19 cellular contexts compared by ENCODE assay signal in genomic region chr4:11467931-11468330, GRCh38. TPM values are rescaled to one million over a fixed set of nuclear protein-coding genes. Genes with fewer than 3 reads are reported as not detected.
DNase-seq lines count a peak whose midpoint lies in the region; ATAC-seq and TF ChIP-seq lines count a peak whose summit lies in the region.
"Had no signal": no experiment of that assay in that cellular context is flagged by ENCODE, and none has a peak within 500 bp of the region (broad histone marks: within the 10 kb centered on the region; RNA-seq: fewer than 3 reads in every experiment).

No MANE protein-coding gene starts in this region.

- H3K36me3 ChIP-seq in gastrocnemius medialis, result no peaks in the 10 kb centered on the region

- no peak overlapping the region for H3K27ac Mint-ChIP-seq in activated naive CD4-positive, alpha-beta T cell treated with anti-CD3 and anti-CD28 coated beads, Interleukin-2, amount 10 ng/mL, durations not matched to agents 7 days and 5 days
- H3K27ac Mint-ChIP-seq: HFFc6; T-helper 2 cell treated with Interferon-gamma antibody and Interleukin-4, amounts not matched to agents 5 μg/mL and 100 μg/mL, for 36 hours had no signal

- H3K9me3 ChIP-seq in gastrocnemius medialis, result no peaks in the 10 kb centered on the region

- in situ Hi-C loops in gastrocnemius medialis (cut with MboI; ENCODE audit: low sequenced_read_pairs in 4 of 4), result no loop called here

- TF ChIP-seq POLR2A in gastrocnemius medialis (IDR thresholded peaks at IDR 0.05), result no peak

- H3K27me3 ChIP-seq in gastrocnemius medialis, result no peaks in the 10 kb centered on the region

- TF ChIP-seq CTCF in gastrocnemius medialis (IDR thresholded peaks at IDR 0.05 in 4 of 5, conservative IDR thresholded peaks at IDR 0.05 in 1 of 5), result no peak

- no peak overlapping the region for H3K27ac ChIP-seq in gastrocnemius medialis
- H3K27ac ChIP-seq: C4-2B, KMS-11, SK-N-MC had no signal

- CTCF ChIA-PET in activated naive CD4-positive, alpha-beta T cell treated with anti-CD3 and anti-CD28 coated beads, Interleukin-2, amount 10 ng/mL, durations not matched to agents 7 days and 5 days (lab: Charles Lee), result no interaction called here

- H3K27me3 Mint-ChIP-seq in activated naive CD4-positive, alpha-beta T cell treated with anti-CD3 and anti-CD28 coated beads, Interleukin-2, amount 10 ng/mL, durations not matched to agents 7 days and 5 days, result peaks cover 7% of the 10 kb centered on the region

- H3K4me1 ChIP-seq in gastrocnemius medialis, result no peaks in the 10 kb centered on the region

- peak; percentile 8 for DNase-seq in stimulated activated CD4-positive, alpha-beta T cell treated with anti-CD3 and anti-CD28 coated beads, Interleukin-4, amount 100 ng/mL, for 1 hour
- DNase-seq in stimulated activated CD4-positive, alpha-beta T cell treated with anti-CD3 and anti-CD28 coated beads, Interleukin-12 subunit alpha, Interleukin-12 subunit beta, amount 100 ng/mL, for 4 hours, result no peak
- DNase-seq in RPMI8226, result peak; percentile 11
- no peak for DNase-seq in activated naive CD4-positive, alpha-beta T cell treated with anti-CD3 and anti-CD28 coated beads, Interleukin-2, amount 10 ng/mL, durations not matched to agents 7 days and 5 days
- DNase-seq in gastrocnemius medialis, result no peak
- no peak for DNase-seq in GM19238 (ENCODE audit: insufficient read length, low spot score)
- DNase-seq: ACHN, HFFc6, NCI-H1436 treated with DMSO at 0.1 percent for 48 hours, NCI-H2081 treated with DMSO at 0.1 percent for 48 hours, NCI-H2227 treated with DMSO at 0.1 percent for 48 hours, NCI-H526, OCI-M1, SHP77 had no signal

- peaks cover 2% of the 10 kb centered on the region for H3K36me3 Mint-ChIP-seq in activated naive CD4-positive, alpha-beta T cell treated with anti-CD3 and anti-CD28 coated beads, Interleukin-2, amount 10 ng/mL, durations not matched to agents 7 days and 5 days

- H3K9me3 Mint-ChIP-seq in activated naive CD4-positive, alpha-beta T cell treated with anti-CD3 and anti-CD28 coated beads, Interleukin-2, amount 10 ng/mL, durations not matched to agents 7 days and 5 days, result peaks cover 2% of the 10 kb centered on the region

- H3K4me1 Mint-ChIP-seq in activated naive CD4-positive, alpha-beta T cell treated with anti-CD3 and anti-CD28 coated beads, Interleukin-2, amount 10 ng/mL, durations not matched to agents 7 days and 5 days, result peaks cover 46% of the 10 kb centered on the region

- intact Hi-C loops in gastrocnemius medialis (cut with DNase I; ENCODE audit: low total_unique reads), result no loop called here

- H3K4me3 Mint-ChIP-seq in activated naive CD4-positive, alpha-beta T cell treated with anti-CD3 and anti-CD28 coated beads, Interleukin-2, amount 10 ng/mL, durations not matched to agents 7 days and 5 days, result no peak overlapping the region
- H3K4me3 Mint-ChIP-seq: HFFc6; T-helper 2 cell treated with Interferon-gamma antibody and Interleukin-4, amounts not matched to agents 5 μg/mL and 100 μg/mL, for 36 hours had no signal

- ATAC-seq in HG03039 (IDR thresholded peaks at IDR 0.05; ENCODE audit: unreplicated experiment) (peak; percentile 34), gastrocnemius medialis (no peak)

- H3K4me3 ChIP-seq in gastrocnemius medialis, result no peak overlapping the region
- H3K4me3 ChIP-seq: SK-N-MC had no signal

RNA-seq across cellular contexts. Expression of gene HS3ST1, which starts 39.2 kb away (rescaled TPM):
- total RNA-seq in gastrocnemius medialis, result under 1 TPM; 0.07 to 0.15 (median 0.10) TPM
- total RNA-seq: HFFc6 had no signal

Comparison
In these comparisons a context has a peak if more than half of its experiments do, and no peak if none do; other contexts are left out.
1. DNase-seq: peak in stimulated activated CD4-positive, alpha-beta T cell treated with anti-CD3 and anti-CD28 coated beads, Interleukin-4, amount 100 ng/mL, for 1 hour (single experiment) and RPMI8226 (single experiment); none in stimulated activated CD4-positive, alpha-beta T cell treated with anti-CD3 and anti-CD28 coated beads, Interleukin-12 subunit alpha, Interleukin-12 subunit beta, amount 100 ng/mL, for 4 hours (single experiment), activated naive CD4-positive, alpha-beta T cell treated with anti-CD3 and anti-CD28 coated beads, Interleukin-2, amount 10 ng/mL, durations not matched to agents 7 days and 5 days (single experiment), gastrocnemius medialis (0 of 2) and GM19238 (single experiment).